ENCODE assay signal across 14 cellular contexts in genomic region chr2:124213977-124214587, GRCh38.
DNase-seq lines count a peak whose midpoint lies in the region; FAIRE-seq and TF ChIP-seq lines count a peak whose summit lies in the region.
"Had no signal": no experiment of that assay in that cellular context is flagged by ENCODE, and none has a peak within 500 bp of the region (broad histone marks: within the 10 kb centered on the region; RNA-seq: fewer than 3 reads in every experiment).

No MANE protein-coding gene starts in this region.

- H4K20me1 ChIP-seq in Karpas-422 (ENCODE audit: insufficient read depth, low read depth, low read length) = no peaks in the 10 kb centered on the region
- H4K20me1 ChIP-seq in H1 (replicated peaks in 1 of 2; ENCODE audit: control insufficient read depth in 1 of 2, insufficient read depth in 2 of 2, low read length in 2 of 2) = no peaks in the 10 kb centered on the region
- H4K20me1 ChIP-seq: BLaER1 had no signal

- no peak overlapping the region for H2BK120ac ChIP-seq in H1 (replicated peaks; ENCODE audit: low read depth, low read length)

- no peak overlapping the region for H2BK15ac ChIP-seq in H1 (ENCODE audit: low read length)

- H3K23ac ChIP-seq in H1 (ENCODE audit: insufficient read length) = no peak overlapping the region

- H3K9me2 ChIP-seq in Karpas-422 (replicated peaks; ENCODE audit: insufficient read depth, low read length) = no peaks in the 10 kb centered on the region

- H3K23me2 ChIP-seq in H1 (ENCODE audit: low read depth, low read length) = no peaks in the 10 kb centered on the region

- TF ChIP-seq EP300 in H1 (IDR thresholded peaks at IDR 0.05; ENCODE audit: borderline replicate concordance in 1 of 2, low read depth in 2 of 2, low read length in 2 of 2) = no peak

- peak in 1 of 2 experiments; percentile 14; a peak in 1 of 4 replicates for TF ChIP-seq RAD21 in H1 (IDR thresholded peaks at IDR 0.05 in 1 of 2, conservative IDR thresholded peaks at IDR 0.05 in 1 of 2; ENCODE audit: low read depth in 2 of 2, low read length in 2 of 2)

- H3K27ac ChIP-seq in Karpas-422 (ENCODE audit: low read length) (no peak overlapping the region), H1 (ENCODE audit: low read depth, low read length) (no peak overlapping the region), right atrium auricular region (no peak overlapping the region), SJCRH30 (no peak overlapping the region)
- H3K27ac ChIP-seq: BLaER1 had no signal

- no peak overlapping the region for H2BK5ac ChIP-seq in H1 (ENCODE audit: low read depth, low read length)

- H3K9me3 ChIP-seq in Karpas-422 (ENCODE audit: low read length) (no peaks in the 10 kb centered on the region), H1 (ENCODE audit: insufficient read depth in 2 of 2, low read depth in 1 of 2, low read length in 1 of 2) (no peaks in the 10 kb centered on the region), right atrium auricular region (no peaks in the 10 kb centered on the region), SJCRH30 (replicated peaks) (no peaks in the 10 kb centered on the region)
- H3K9me3 ChIP-seq: BLaER1, HAP-1 had no signal

- DNase-seq in NCI-H2029 treated with DMSO at 0.1 percent for 48 hours (lab: John Stamatoyannopoulos, UW) = peak; percentile 28
- no peak for DNase-seq in NCI-H2029 (lab: John Stamatoyannopoulos, UW)
- no peak for DNase-seq in Karpas-422
- DNase-seq in H1 (ENCODE audit: low read depth in 1 of 2, low spot score in 2 of 2) = no peak
- DNase-seq in right atrium auricular region (ENCODE audit: low spot score) = no peak
- DNase-seq in SJCRH30 = no peak
- DNase-seq in GOT3 (lab: John Stamatoyannopoulos, UW) = no peak
- DNase-seq: 8988T, AML-193, DMS53, GF-D8 had no signal

- no peak overlapping the region for H2AK5ac ChIP-seq in H1 (ENCODE audit: low read depth, low read length)

- 73% methylated on average over 7 of the region's 7 CpGs; no CpG with 5 or more reads in 1 of the 2 experiments for WGBS in H1 (ENCODE audit: extremely low coverage in 1 of 2, insufficient coverage in 1 of 2, insufficient read length in 1 of 2, insufficient replicate concordance in 2 of 2, low coverage in 1 of 2, low lambda C conversion rate in 2 of 2, missing lambda C conversion rate in 1 of 2), 2 experiments

- no peak overlapping the region for H4K91ac ChIP-seq in H1 (replicated peaks; ENCODE audit: insufficient read length, low read length)

- no peaks in the 10 kb centered on the region for H3K27me3 ChIP-seq in Karpas-422 (ENCODE audit: low read length)
- H3K27me3 ChIP-seq in H1 (replicated peaks in 1 of 4; ENCODE audit: control insufficient read depth in 3 of 4, extremely low read depth in 1 of 4, insufficient read depth in 3 of 4, low read length in 3 of 4) = no peaks in the 10 kb centered on the region
- H3K27me3 ChIP-seq in right atrium auricular region = no peaks in the 10 kb centered on the region
- no peaks in the 10 kb centered on the region for H3K27me3 ChIP-seq in SJCRH30
- H3K27me3 ChIP-seq: BLaER1 had no signal

- no peak overlapping the region for H3K56ac ChIP-seq in H1 (replicated peaks; ENCODE audit: insufficient read length, low read depth, low read length)

- H3K4ac ChIP-seq in H1 (replicated peaks; ENCODE audit: insufficient read length, low read depth, low read length) = no peak overlapping the region

- TF ChIP-seq CTCF in H1 (IDR thresholded peaks at IDR 0.05; ENCODE audit: control extremely low read depth in 1 of 3, insufficient read depth in 1 of 3, low read depth in 1 of 3, low read length in 3 of 3) = peak in 2 of 3 experiments; percentile 8 to 11; a peak in 3 of 4 replicates
- TF ChIP-seq CTCF in right atrium auricular region (IDR thresholded peaks at IDR 0.05) = no peak

- H3K4me2 ChIP-seq in Karpas-422 (ENCODE audit: low read depth, low read length, poor library complexity, severe bottlenecking) = no peak overlapping the region
- no peak overlapping the region for H3K4me2 ChIP-seq in H1 (ENCODE audit: insufficient read depth in 1 of 2, low read depth in 2 of 2, low read length in 2 of 2)
- H3K4me2 ChIP-seq: BLaER1 had no signal

- H2BK12ac ChIP-seq in H1 (ENCODE audit: low read depth, low read length) = no peak overlapping the region

- H3K79me2 ChIP-seq in Karpas-422 (ENCODE audit: low read length) (no peaks in the 10 kb centered on the region), H1 (ENCODE audit: control insufficient read depth in 1 of 2, insufficient read depth in 2 of 2, low read length in 2 of 2) (no peaks in the 10 kb centered on the region)

- CTCF ChIA-PET in H1 (lab: Charles Lee; ENCODE audit: partially characterized antibody) = interaction anchor here (0.8 to 2.0 kb wide), 4 partner anchors 33 to 188 kb away, joined by 3 to 7 read pairs (median 4); no protein-coding TSS in a partner anchor

- H3K4me3 ChIP-seq in Karpas-422 (ENCODE audit: low read length) = no peak overlapping the region
- H3K4me3 ChIP-seq in H1 (ENCODE audit: extremely low read depth in 1 of 4, insufficient read depth in 2 of 4, low read depth in 3 of 4, low read length in 4 of 4) = no peak overlapping the region
- no peak overlapping the region for H3K4me3 ChIP-seq in right atrium auricular region
- H3K4me3 ChIP-seq in SJCRH30 = no peak overlapping the region
- H3K4me3 ChIP-seq: BLaER1, HAP-1 had no signal

- H4K5ac ChIP-seq in H1 (ENCODE audit: insufficient read length, low read depth, low read length) = no peak overlapping the region

- FAIRE-seq in H1 (lab: Jason Lieb, UNC) = no peak
- FAIRE-seq: HepG2 had no signal

- no peak for TF ChIP-seq POLR2A in H1 (IDR thresholded peaks at IDR 0.05; ENCODE audit: control extremely low read depth in 1 of 2, low read depth in 2 of 2, low read length in 2 of 2)

- H3K9ac ChIP-seq in Karpas-422 (ENCODE audit: low read length) (no peak overlapping the region), H1 (replicated peaks in 1 of 4; ENCODE audit: extremely low read depth in 1 of 4, low read depth in 3 of 4, low read length in 3 of 4) (no peak overlapping the region)
- H3K9ac ChIP-seq: BLaER1 had no signal

- H3K36me3 ChIP-seq in Karpas-422 (ENCODE audit: insufficient read depth, low read length) (no peaks in the 10 kb centered on the region), H1 (ENCODE audit: control insufficient read depth in 2 of 4, insufficient read depth in 4 of 4, low read length in 3 of 4) (no peaks in the 10 kb centered on the region; a peak in 1 of 8 replicates), right atrium auricular region (no peaks in the 10 kb centered on the region), SJCRH30 (no peaks in the 10 kb centered on the region)
- H3K36me3 ChIP-seq: BLaER1, HAP-1 had no signal

- no peak overlapping the region for H3K18ac ChIP-seq in H1 (ENCODE audit: extremely low read depth, low read length)

- H4K8ac ChIP-seq in H1 (ENCODE audit: extremely low read depth, insufficient read depth, low read length) = no peak overlapping the region

- no peak overlapping the region; the same call in 1 of the 2 replicates for H2BK20ac ChIP-seq in H1 (ENCODE audit: low read length)

- POLR2A ChIA-PET in H1 (lab: Charles Lee; ENCODE audit: partially characterized antibody) = no interaction called here

- no peak overlapping the region for H3K14ac ChIP-seq in H1 (ENCODE audit: insufficient read length)

- H2AFZ ChIP-seq in Karpas-422 (ENCODE audit: low read length) (peak overlapping the region; percentile 35; the same call in 1 of the 2 replicates), H1 (ENCODE audit: low read length) (0 out of 2 replicates have a peak overlapping the region, but pooled peaks have one; percentile 52)

- 0 out of 2 replicates have a peak, but pooled peaks cover 2% of the 10 kb centered on the region for H3K4me1 ChIP-seq in Karpas-422 (ENCODE audit: low read length)
- H3K4me1 ChIP-seq in H1 (replicated peaks in 1 of 4; ENCODE audit: control insufficient read depth in 3 of 4, insufficient read depth in 4 of 4, low read length in 3 of 4) = no peaks in the 10 kb centered on the region; a peak in 1 of 7 replicates
- H3K4me1 ChIP-seq in right atrium auricular region = no peaks in the 10 kb centered on the region
- no peaks in the 10 kb centered on the region for H3K4me1 ChIP-seq in SJCRH30
- H3K4me1 ChIP-seq: BLaER1, HAP-1 had no signal

- no peaks in the 10 kb centered on the region for H3K79me1 ChIP-seq in H1 (ENCODE audit: low read depth, low read length)

TF ChIP-seq in H1, 55 proteins besides CTCF, POLR2A, EP300 and RAD21 (continues in another document):
- no peak for TF ChIP-seq POU5F1 (IDR thresholded peaks at IDR 0.05; ENCODE audit: low read depth, low read length)

Comparison
In these comparisons a context has a peak if more than half of its experiments do, and no peak if none do; other contexts are left out.
1. CTCF ChIP-seq: peak in H1 (2 of 3); none in right atrium auricular region (0 of 2).